In genomic region chr10:49611166-49611814, GRCh38 we compare ENCODE assay signal across 19 cellular contexts. TPM values are rescaled to one million over a fixed set of nuclear protein-coding genes. Genes with fewer than 3 reads are reported as not detected.
A peak's percentile ranks its signal among the peaks of the same experiment; 100 is the strongest.
DNase-seq lines count a peak whose midpoint lies in the region; ATAC-seq and TF ChIP-seq lines count a peak whose summit lies in the region.
"Had no signal": no experiment of that assay in that cellular context is flagged by ENCODE, and none has a peak within 500 bp of the region (broad histone marks: within the 10 kb centered on the region; RNA-seq: fewer than 3 reads in every experiment).

No MANE protein-coding gene starts in this region.

- intact Hi-C loops in A673 (cut with micrococcal nuclease; ENCODE audit: unreplicated experiment), result no loop called here
- intact Hi-C loops in naive thymus-derived CD4-positive, alpha-beta T cell (cut with micrococcal nuclease), result no loop called here

- no TSS peak for BruUV-seq in A673 (replicated peaks; lab: Mats Ljungman, UMichigan)

- no peak for DNase-seq in A673 (ENCODE audit: low spot score)
- DNase-seq in GM23248, result peak; percentile 22
- DNase-seq in chondrocyte (ENCODE audit: low spot score), result peak; percentile 87
- no peak for DNase-seq in RKO (ENCODE audit: low spot score)
- no peak for DNase-seq in naive thymus-derived CD4-positive, alpha-beta T cell
- DNase-seq: caudate nucleus; KBM-7; midbrain; NCI-H2081; NK-92 treated with Interleukin-12 subunit alpha and Interleukin-12 subunit beta, amount 100 ng/mL, for 24 hours; stimulated activated CD4-positive, alpha-beta T cell treated with anti-CD3 and anti-CD28 coated beads, Interleukin-4, amount 100 ng/mL, for 24 hours had no signal

- WGBS in GM23248 (ENCODE audit: low coverage in 1 of 2, low lambda C conversion rate in 2 of 2, missing lambda C conversion rate in 2 of 2), 2 experiments, result 8 to 9% methylated on average over 60 of the region's 63 CpGs

- CTCF ChIA-PET in A673 (lab: Charles Lee), result no interaction called here
- CTCF ChIA-PET in naive thymus-derived CD4-positive, alpha-beta T cell (lab: Charles Lee), result no interaction called here

- H3K4me3 Mint-ChIP-seq in chondrocyte (ENCODE audit: unreplicated experiment), result no peak overlapping the region
- H3K4me3 Mint-ChIP-seq in nephron, result peak overlapping the region; percentile 54 to 77 (median 71)
- H3K4me3 Mint-ChIP-seq in activated T-helper 17 cell treated with anti-CD3 and anti-CD28 coated beads, Interleukin-2, amount 50 U/mL, for 72 hours, result no peak overlapping the region
- H3K4me3 Mint-ChIP-seq in naive thymus-derived CD4-positive, alpha-beta T cell, result peak overlapping the region in 2 of 10 donors; percentile 23 to 56
- H3K4me3 Mint-ChIP-seq: stimulated activated naive CD8-positive, alpha-beta T cell treated with anti-CD3 and anti-CD28 coated beads, Interleukin-15, Interleukin-2, amounts not matched to agents 100 ng/mL and 50 ng/mL, for 24 hours had no signal

- H3K36me3 Mint-ChIP-seq in chondrocyte (ENCODE audit: low read depth), result peaks cover 2% of the 10 kb centered on the region
- no peaks in the 10 kb centered on the region for H3K36me3 Mint-ChIP-seq in nephron (ENCODE audit: low read depth)
- peaks cover 15% of the 10 kb centered on the region for H3K36me3 Mint-ChIP-seq in activated T-helper 17 cell treated with anti-CD3 and anti-CD28 coated beads, Interleukin-2, amount 50 U/mL, for 72 hours (ENCODE audit: low read depth)
- H3K36me3 Mint-ChIP-seq in naive thymus-derived CD4-positive, alpha-beta T cell, result peaks cover 0 to 8% (median 0%) of the 10 kb centered on the region in 5 donors

- no peak overlapping the region for H3K27ac Mint-ChIP-seq in chondrocyte (ENCODE audit: unreplicated experiment)
- H3K27ac Mint-ChIP-seq in nephron, result no peak overlapping the region
- H3K27ac Mint-ChIP-seq in activated T-helper 17 cell treated with anti-CD3 and anti-CD28 coated beads, Interleukin-2, amount 50 U/mL, for 72 hours, result no peak overlapping the region
- H3K27ac Mint-ChIP-seq in naive thymus-derived CD4-positive, alpha-beta T cell, result peak overlapping the region in 1 of 9 donors; percentile 69
- H3K27ac Mint-ChIP-seq: stimulated activated naive CD8-positive, alpha-beta T cell treated with anti-CD3 and anti-CD28 coated beads, Interleukin-15, Interleukin-2, amounts not matched to agents 100 ng/mL and 50 ng/mL, for 24 hours had no signal

- ATAC-seq in activated T-helper 17 cell treated with anti-CD3 and anti-CD28 coated beads, Interleukin-2, amount 50 U/mL, for 72 hours (replicated peaks), result no peak
- ATAC-seq in naive thymus-derived CD4-positive, alpha-beta T cell, result no peak
- ATAC-seq in HG02884 (IDR thresholded peaks at IDR 0.05; ENCODE audit: unreplicated experiment), result no peak

- no peak overlapping the region for H2AFZ ChIP-seq in GM23248

- no peak overlapping the region for H3K4me2 ChIP-seq in GM23248 (ENCODE audit: unreplicated experiment)
- H3K4me2 ChIP-seq: BLaER1 treated with 17β-estradiol and CSF1 and Interleukin-3, amounts not matched to agents 10 nM and 100 nM had no signal

- H3K27ac ChIP-seq in A673 (ENCODE audit: low read depth, low read length, poor library complexity, severe bottlenecking), result no peak overlapping the region
- no peak overlapping the region for H3K27ac ChIP-seq in GM23248
- H3K27ac ChIP-seq in naive thymus-derived CD4-positive, alpha-beta T cell (ENCODE audit: low read depth, low read length), result no peak overlapping the region
- H3K27ac ChIP-seq: BLaER1 treated with 17β-estradiol and CSF1 and Interleukin-3, amounts not matched to agents 10 nM and 100 nM had no signal

- H3K4me1 ChIP-seq in A673 (ENCODE audit: insufficient read depth, low read length, poor library complexity, severe bottlenecking) (peaks cover 11% of the 10 kb centered on the region), GM23248 (ENCODE audit: insufficient read depth) (no peaks in the 10 kb centered on the region)
- H3K4me1 ChIP-seq in naive thymus-derived CD4-positive, alpha-beta T cell (ENCODE audit: control insufficient read depth in 2 of 2, insufficient read depth in 2 of 2, low read length in 2 of 2), result no peaks in the 10 kb centered on the region

- no peak overlapping the region for H3K9ac ChIP-seq in GM23248
- H3K9ac ChIP-seq: BLaER1 treated with 17β-estradiol and CSF1 and Interleukin-3, amounts not matched to agents 10 nM and 100 nM had no signal

- H3K9me2 ChIP-seq in GM23248 (ENCODE audit: insufficient read depth), result no peaks in the 10 kb centered on the region

- H3K9me3 ChIP-seq in A673 (ENCODE audit: low read depth, low read length, poor library complexity, severe bottlenecking) (no peaks in the 10 kb centered on the region), GM23248 (ENCODE audit: low read depth) (no peaks in the 10 kb centered on the region)
- H3K9me3 ChIP-seq in naive thymus-derived CD4-positive, alpha-beta T cell (ENCODE audit: control insufficient read depth in 2 of 3, low read length in 3 of 3), result no peaks in the 10 kb centered on the region

- H3K27me3 ChIP-seq in A673 (replicated peaks; ENCODE audit: insufficient read depth, low read depth, low read length, poor library complexity) (peaks cover 91% of the 10 kb centered on the region), GM23248 (replicated peaks; ENCODE audit: insufficient read depth) (peaks cover 80% of the 10 kb centered on the region)
- H3K27me3 ChIP-seq in naive thymus-derived CD4-positive, alpha-beta T cell (ENCODE audit: control insufficient read depth in 2 of 2, insufficient read depth in 2 of 2, low read length in 2 of 2), result peaks cover 5 to 9% of the 10 kb centered on the region in 2 donors

- no peaks in the 10 kb centered on the region for H3F3A ChIP-seq in GM23248 (ENCODE audit: insufficient read depth)

- H3K4me3 ChIP-seq in A673 (ENCODE audit: low read depth, low read length, poor library complexity, severe bottlenecking) (peak overlapping the region; percentile 40), GM23248 (no peak overlapping the region)
- H3K4me3 ChIP-seq in naive thymus-derived CD4-positive, alpha-beta T cell (ENCODE audit: low read length), result no peak overlapping the region
- H3K4me3 ChIP-seq: BLaER1 treated with 17β-estradiol and CSF1 and Interleukin-3, amounts not matched to agents 10 nM and 100 nM had no signal

- no peak for TF ChIP-seq CTCF in A673 (conservative IDR thresholded peaks at IDR 0.05; ENCODE audit: low read depth, low read length)
- no peak for TF ChIP-seq CTCF in chondrocyte (IDR thresholded peaks at IDR 0.05)
- TF ChIP-seq CTCF in nephron (IDR thresholded peaks at IDR 0.05; ENCODE audit: unreplicated experiment in 3 of 3), result no peak

- peaks cover 72% of the 10 kb centered on the region for H3K27me3 Mint-ChIP-seq in chondrocyte (ENCODE audit: low read depth)
- peaks cover 100% of the 10 kb centered on the region for H3K27me3 Mint-ChIP-seq in nephron (ENCODE audit: low read depth)
- peaks cover 59% of the 10 kb centered on the region for H3K27me3 Mint-ChIP-seq in activated T-helper 17 cell treated with anti-CD3 and anti-CD28 coated beads, Interleukin-2, amount 50 U/mL, for 72 hours
- H3K27me3 Mint-ChIP-seq in naive thymus-derived CD4-positive, alpha-beta T cell, result peaks cover 67 to 86% (median 75%) of the 10 kb centered on the region in 5 donors

- no peaks in the 10 kb centered on the region for H3K79me2 ChIP-seq in GM23248 (ENCODE audit: insufficient read depth)

- no peaks in the 10 kb centered on the region for H4K20me1 ChIP-seq in GM23248 (ENCODE audit: insufficient read depth)

- POLR2A ChIA-PET in A673 (lab: Charles Lee; ENCODE audit: low non-redundant PET), result no interaction called here
- POLR2A ChIA-PET in naive thymus-derived CD4-positive, alpha-beta T cell (lab: Charles Lee), result no interaction called here

- in situ Hi-C loops in GM23248 (cut with MboI), result no loop called here

- H3K36me3 ChIP-seq in A673 (ENCODE audit: insufficient read depth, low read length, poor library complexity, severe bottlenecking), result no peaks in the 10 kb centered on the region
- no peaks in the 10 kb centered on the region for H3K36me3 ChIP-seq in GM23248 (ENCODE audit: low read depth)
- H3K36me3 ChIP-seq in naive thymus-derived CD4-positive, alpha-beta T cell (ENCODE audit: control insufficient read depth in 2 of 3, insufficient read depth in 3 of 3, low read length in 3 of 3), result no peaks in the 10 kb centered on the region
- H3K36me3 ChIP-seq: BLaER1 treated with 17β-estradiol and CSF1 and Interleukin-3, amounts not matched to agents 10 nM and 100 nM had no signal

- no peaks in the 10 kb centered on the region for H3K9me3 Mint-ChIP-seq in chondrocyte (ENCODE audit: low read depth)
- peaks cover 3% of the 10 kb centered on the region for H3K9me3 Mint-ChIP-seq in nephron
- H3K9me3 Mint-ChIP-seq in activated T-helper 17 cell treated with anti-CD3 and anti-CD28 coated beads, Interleukin-2, amount 50 U/mL, for 72 hours, result no peaks in the 10 kb centered on the region
- peaks cover 0 to 25% (median 7%) of the 10 kb centered on the region in 11 donors for H3K9me3 Mint-ChIP-seq in naive thymus-derived CD4-positive, alpha-beta T cell

- H3K4me1 Mint-ChIP-seq in chondrocyte (ENCODE audit: low read depth) (peaks cover 20% of the 10 kb centered on the region), nephron (peaks cover 32% of the 10 kb centered on the region)
- peaks cover 4% of the 10 kb centered on the region for H3K4me1 Mint-ChIP-seq in activated T-helper 17 cell treated with anti-CD3 and anti-CD28 coated beads, Interleukin-2, amount 50 U/mL, for 72 hours
- peaks cover 4 to 30% (median 13%) of the 10 kb centered on the region in 7 donors for H3K4me1 Mint-ChIP-seq in naive thymus-derived CD4-positive, alpha-beta T cell

RNA-seq across cellular contexts. Expression of gene SLC18A3, which starts 1.2 kb away (rescaled TPM):
- total RNA-seq in A673 (2021) (0.28 and 0.30 TPM in 2 replicates), chondrocyte (not detected in 3 replicates)
- not detected in 2 replicates for total RNA-seq in GM23248 (2014; rRNA removed; shearing (Covaris generic))
- not detected in 2 replicates for polyA plus RNA-seq in GM23248 (2016; fragmentation: Nextera tagmentation; extraction: Ambion mirVana)
- total RNA-seq in activated T-helper 17 cell treated with anti-CD3 and anti-CD28 coated beads, Interleukin-2, amount 50 U/mL, for 72 hours, result not detected
- not detected for total RNA-seq in naive thymus-derived CD4-positive, alpha-beta T cell
- polyA plus RNA-seq in naive thymus-derived CD4-positive, alpha-beta T cell, result not detected
- total RNA-seq: pulmonary artery endothelial cell, SK-MEL-5 had no signal
- polyA plus RNA-seq: esophagus had no signal

RNA-seq across cellular contexts. Expression of gene CHAT, which starts 2.5 kb away (rescaled TPM):
- total RNA-seq in A673 (2021) (0.24 and 0.56 TPM in 2 replicates), chondrocyte (not detected in 3 replicates)
- not detected in 2 replicates for total RNA-seq in GM23248 (2014; rRNA removed; shearing (Covaris generic))
- not detected in 2 replicates for polyA plus RNA-seq in GM23248 (2016; fragmentation: Nextera tagmentation; extraction: Ambion mirVana)
- total RNA-seq in activated T-helper 17 cell treated with anti-CD3 and anti-CD28 coated beads, Interleukin-2, amount 50 U/mL, for 72 hours, result not detected
- not detected for total RNA-seq in naive thymus-derived CD4-positive, alpha-beta T cell
- not detected for polyA plus RNA-seq in naive thymus-derived CD4-positive, alpha-beta T cell
- total RNA-seq: pulmonary artery endothelial cell, SK-MEL-5 had no signal
- polyA plus RNA-seq: esophagus had no signal

Comparison
In these comparisons a context has a peak if more than half of its experiments do, and no peak if none do; other contexts are left out.
1. DNase-seq: peak in GM23248 (single experiment) and chondrocyte (single experiment); none in A673 (single experiment), RKO (single experiment) and naive thymus-derived CD4-positive, alpha-beta T cell (0 of 9).
2. H3K4me3 Mint-ChIP-seq: peak in nephron (3 of 3); none in chondrocyte (single experiment) and activated T-helper 17 cell treated with anti-CD3 and anti-CD28 coated beads, Interleukin-2, amount 50 U/mL, for 72 hours (single experiment).